ENCODE assay signal across 2 cellular contexts in genomic region chr1:151823175-151823574, GRCh38.
TF ChIP-seq lines count a peak whose summit lies in the region.

No MANE protein-coding gene starts in this region.

TF ChIP-seq in HepG2, 621 proteins besides CTCF, POLR2A, EP300 and RAD21:
- no peak for TF ChIP-seq XRCC5 (optimal IDR thresholded peaks at IDR 0.05; ENCODE audit: low read length)
- no peak for TF ChIP-seq HNF4G (IDR thresholded peaks at IDR 0.05; ENCODE audit: borderline replicate concordance, low read depth, low read length)
- no peak for TF ChIP-seq HNF4G (CRISPR knock-in tag; IDR thresholded peaks at IDR 0.05; ENCODE audit: borderline replicate concordance, low read depth)
- TF ChIP-seq ZNF841 (CRISPR knock-in tag; IDR thresholded peaks at IDR 0.05; ENCODE audit: borderline replicate concordance), result no peak
- TF ChIP-seq SIN3B (IDR thresholded peaks at IDR 0.05; ENCODE audit: low read length), result no peak
- no peak for TF ChIP-seq SP5 (CRISPR knock-in tag; IDR thresholded peaks at IDR 0.05; ENCODE audit: borderline replicate concordance, low read depth)
- TF ChIP-seq PCBP2 (optimal IDR thresholded peaks at IDR 0.05; ENCODE audit: low read depth, low read length, poor library complexity, severe bottlenecking), result no peak
- TF ChIP-seq NR3C1 (CRISPR knock-in tag; IDR thresholded peaks at IDR 0.05), result no peak
- TF ChIP-seq LCORL (IDR thresholded peaks at IDR 0.05), result no peak
- no peak for TF ChIP-seq LCORL (CRISPR knock-in tag; IDR thresholded peaks at IDR 0.05)
- TF ChIP-seq AKAP8 (CRISPR knock-in tag; IDR thresholded peaks at IDR 0.05), result no peak
- TF ChIP-seq TCF7 (IDR thresholded peaks at IDR 0.05; ENCODE audit: low read depth), result no peak

TF ChIP-seq in IMR-90, 13 proteins besides CTCF, POLR2A, EP300 and RAD21:
- TF ChIP-seq CHD1 (IDR thresholded peaks at IDR 0.05; ENCODE audit: low read depth, low read length) (no peak), ELK1 (IDR thresholded peaks at IDR 0.05; ENCODE audit: borderline replicate concordance, low read depth, low read length) (no peak), RFX5 (IDR thresholded peaks at IDR 0.05; ENCODE audit: low read depth, low read length) (no peak), MAZ (IDR thresholded peaks at IDR 0.05; ENCODE audit: borderline replicate concordance, low read depth, low read length) (no peak), CEBPB (IDR thresholded peaks at IDR 0.05; ENCODE audit: low read depth, low read length) (no peak), RCOR1 (IDR thresholded peaks at IDR 0.05; ENCODE audit: insufficient replicate concordance, low read length) (no peak), BHLHE40 (IDR thresholded peaks at IDR 0.05; ENCODE audit: low read depth, low read length) (no peak), USF2 (IDR thresholded peaks at IDR 0.05; ENCODE audit: low read depth, low read length) (no peak), SMC3 (IDR thresholded peaks at IDR 0.05; ENCODE audit: low read depth, low read length) (no peak), MXI1 (IDR thresholded peaks at IDR 0.05; ENCODE audit: borderline replicate concordance, low read depth, low read length) (no peak), FOS (IDR thresholded peaks at IDR 0.05; ENCODE audit: low read depth, low read length) (no peak)
